ENCODE assay signal across 1 cellular context in the genomic region with DNA sequence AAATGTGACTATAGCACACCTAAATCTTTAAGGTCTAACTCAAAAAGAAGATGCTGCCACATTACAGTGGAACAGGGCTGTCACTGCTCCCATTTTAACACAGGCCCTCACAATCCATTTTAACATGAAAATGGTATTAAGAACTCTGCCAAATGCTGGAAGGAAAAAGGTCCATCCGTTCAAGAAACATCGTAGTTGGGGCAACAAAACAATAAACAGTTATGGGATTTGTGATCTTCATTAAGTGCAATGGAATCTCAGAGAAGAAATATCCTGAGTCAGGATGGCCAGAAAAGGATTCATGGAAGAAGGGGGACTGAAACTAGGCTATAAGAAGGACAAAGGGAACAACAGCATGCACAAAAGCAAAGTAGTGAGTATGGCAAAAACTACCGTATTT.
TF ChIP-seq lines count a peak whose summit lies in the region.

No MANE protein-coding gene starts in this region.

TF ChIP-seq in GM12878, 131 proteins besides CTCF, POLR2A, EP300 and RAD21:
- TF ChIP-seq, protein P1, sequence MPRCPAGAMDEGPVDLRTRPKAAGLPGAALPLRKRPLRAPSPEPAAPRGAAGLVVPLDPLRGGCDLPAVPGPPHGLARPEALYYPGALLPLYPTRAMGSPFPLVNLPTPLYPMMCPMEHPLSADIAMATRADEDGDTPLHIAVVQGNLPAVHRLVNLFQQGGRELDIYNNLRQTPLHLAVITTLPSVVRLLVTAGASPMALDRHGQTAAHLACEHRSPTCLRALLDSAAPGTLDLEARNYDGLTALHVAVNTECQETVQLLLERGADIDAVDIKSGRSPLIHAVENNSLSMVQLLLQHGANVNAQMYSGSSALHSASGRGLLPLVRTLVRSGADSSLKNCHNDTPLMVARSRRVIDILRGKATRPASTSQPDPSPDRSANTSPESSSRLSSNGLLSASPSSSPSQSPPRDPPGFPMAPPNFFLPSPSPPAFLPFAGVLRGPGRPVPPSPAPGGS (IDR thresholded peaks at IDR 0.05; ENCODE audit: borderline replicate concordance, insufficient read depth, low read depth, low read length, poor library complexity, severe bottlenecking): no peak
- TF ChIP-seq MYB (IDR thresholded peaks at IDR 0.05; ENCODE audit: borderline replicate concordance, low read depth, low read length): no peak
- no peak for TF ChIP-seq CREM (IDR thresholded peaks at IDR 0.05; ENCODE audit: low read depth)
- TF ChIP-seq, protein P2, sequence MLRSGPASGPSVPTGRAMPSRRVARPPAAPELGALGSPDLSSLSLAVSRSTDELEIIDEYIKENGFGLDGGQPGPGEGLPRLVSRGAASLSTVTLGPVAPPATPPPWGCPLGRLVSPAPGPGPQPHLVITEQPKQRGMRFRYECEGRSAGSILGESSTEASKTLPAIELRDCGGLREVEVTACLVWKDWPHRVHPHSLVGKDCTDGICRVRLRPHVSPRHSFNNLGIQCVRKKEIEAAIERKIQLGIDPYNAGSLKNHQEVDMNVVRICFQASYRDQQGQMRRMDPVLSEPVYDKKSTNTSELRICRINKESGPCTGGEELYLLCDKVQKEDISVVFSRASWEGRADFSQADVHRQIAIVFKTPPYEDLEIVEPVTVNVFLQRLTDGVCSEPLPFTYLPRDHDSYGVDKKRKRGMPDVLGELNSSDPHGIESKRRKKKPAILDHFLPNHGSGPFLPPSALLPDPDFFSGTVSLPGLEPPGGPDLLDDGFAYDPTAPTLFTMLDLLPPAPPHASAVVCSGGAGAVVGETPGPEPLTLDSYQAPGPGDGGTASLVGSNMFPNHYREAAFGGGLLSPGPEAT (IDR thresholded peaks at IDR 0.05; ENCODE audit: low read depth): no peak
- no peak for TF ChIP-seq NBN (IDR thresholded peaks at IDR 0.05)
- TF ChIP-seq, protein P3, sequence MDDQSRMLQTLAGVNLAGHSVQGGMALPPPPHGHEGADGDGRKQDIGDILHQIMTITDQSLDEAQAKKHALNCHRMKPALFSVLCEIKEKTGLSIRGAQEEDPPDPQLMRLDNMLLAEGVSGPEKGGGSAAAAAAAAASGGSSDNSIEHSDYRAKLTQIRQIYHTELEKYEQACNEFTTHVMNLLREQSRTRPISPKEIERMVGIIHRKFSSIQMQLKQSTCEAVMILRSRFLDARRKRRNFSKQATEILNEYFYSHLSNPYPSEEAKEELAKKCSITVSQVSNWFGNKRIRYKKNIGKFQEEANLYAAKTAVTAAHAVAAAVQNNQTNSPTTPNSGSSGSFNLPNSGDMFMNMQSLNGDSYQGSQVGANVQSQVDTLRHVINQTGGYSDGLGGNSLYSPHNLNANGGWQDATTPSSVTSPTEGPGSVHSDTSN (IDR thresholded peaks at IDR 0.05; ENCODE audit: insufficient replicate concordance, low read depth, low read length): no peak
- TF ChIP-seq, protein P4, sequence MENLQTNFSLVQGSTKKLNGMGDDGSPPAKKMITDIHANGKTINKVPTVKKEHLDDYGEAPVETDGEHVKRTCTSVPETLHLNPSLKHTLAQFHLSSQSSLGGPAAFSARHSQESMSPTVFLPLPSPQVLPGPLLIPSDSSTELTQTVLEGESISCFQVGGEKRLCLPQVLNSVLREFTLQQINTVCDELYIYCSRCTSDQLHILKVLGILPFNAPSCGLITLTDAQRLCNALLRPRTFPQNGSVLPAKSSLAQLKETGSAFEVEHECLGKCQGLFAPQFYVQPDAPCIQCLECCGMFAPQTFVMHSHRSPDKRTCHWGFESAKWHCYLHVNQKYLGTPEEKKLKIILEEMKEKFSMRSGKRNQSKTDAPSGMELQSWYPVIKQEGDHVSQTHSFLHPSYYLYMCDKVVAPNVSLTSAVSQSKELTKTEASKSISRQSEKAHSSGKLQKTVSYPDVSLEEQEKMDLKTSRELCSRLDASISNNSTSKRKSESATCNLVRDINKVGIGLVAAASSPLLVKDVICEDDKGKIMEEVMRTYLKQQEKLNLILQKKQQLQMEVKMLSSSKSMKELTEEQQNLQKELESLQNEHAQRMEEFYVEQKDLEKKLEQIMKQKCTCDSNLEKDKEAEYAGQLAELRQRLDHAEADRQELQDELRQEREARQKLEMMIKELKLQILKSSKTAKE (IDR thresholded peaks at IDR 0.05; ENCODE audit: low read depth, poor library complexity, severe bottlenecking): no peak
- TF ChIP-seq, protein P5, sequence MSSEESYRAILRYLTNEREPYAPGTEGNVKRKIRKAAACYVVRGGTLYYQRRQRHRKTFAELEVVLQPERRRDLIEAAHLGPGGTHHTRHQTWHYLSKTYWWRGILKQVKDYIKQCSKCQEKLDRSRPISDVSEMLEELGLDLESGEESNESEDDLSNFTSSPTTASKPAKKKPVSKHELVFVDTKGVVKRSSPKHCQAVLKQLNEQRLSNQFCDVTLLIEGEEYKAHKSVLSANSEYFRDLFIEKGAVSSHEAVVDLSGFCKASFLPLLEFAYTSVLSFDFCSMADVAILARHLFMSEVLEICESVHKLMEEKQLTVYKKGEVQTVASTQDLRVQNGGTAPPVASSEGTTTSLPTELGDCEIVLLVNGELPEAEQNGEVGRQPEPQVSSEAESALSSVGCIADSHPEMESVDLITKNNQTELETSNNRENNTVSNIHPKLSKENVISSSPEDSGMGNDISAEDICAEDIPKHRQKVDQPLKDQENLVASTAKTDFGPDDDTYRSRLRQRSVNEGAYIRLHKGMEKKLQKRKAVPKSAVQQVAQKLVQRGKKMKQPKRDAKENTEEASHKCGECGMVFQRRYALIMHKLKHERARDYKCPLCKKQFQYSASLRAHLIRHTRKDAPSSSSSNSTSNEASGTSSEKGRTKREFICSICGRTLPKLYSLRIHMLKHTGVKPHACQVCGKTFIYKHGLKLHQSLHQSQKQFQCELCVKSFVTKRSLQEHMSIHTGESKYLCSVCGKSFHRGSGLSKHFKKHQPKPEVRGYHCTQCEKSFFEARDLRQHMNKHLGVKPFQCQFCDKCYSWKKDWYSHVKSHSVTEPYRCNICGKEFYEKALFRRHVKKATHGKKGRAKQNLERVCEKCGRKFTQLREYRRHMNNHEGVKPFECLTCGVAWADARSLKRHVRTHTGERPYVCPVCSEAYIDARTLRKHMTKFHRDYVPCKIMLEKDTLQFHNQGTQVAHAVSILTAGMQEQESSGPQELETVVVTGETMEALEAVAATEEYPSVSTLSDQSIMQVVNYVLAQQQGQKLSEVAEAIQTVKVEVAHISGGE (CRISPR knock-in tag; IDR thresholded peaks at IDR 0.05): no peak
- TF ChIP-seq, protein P6, sequence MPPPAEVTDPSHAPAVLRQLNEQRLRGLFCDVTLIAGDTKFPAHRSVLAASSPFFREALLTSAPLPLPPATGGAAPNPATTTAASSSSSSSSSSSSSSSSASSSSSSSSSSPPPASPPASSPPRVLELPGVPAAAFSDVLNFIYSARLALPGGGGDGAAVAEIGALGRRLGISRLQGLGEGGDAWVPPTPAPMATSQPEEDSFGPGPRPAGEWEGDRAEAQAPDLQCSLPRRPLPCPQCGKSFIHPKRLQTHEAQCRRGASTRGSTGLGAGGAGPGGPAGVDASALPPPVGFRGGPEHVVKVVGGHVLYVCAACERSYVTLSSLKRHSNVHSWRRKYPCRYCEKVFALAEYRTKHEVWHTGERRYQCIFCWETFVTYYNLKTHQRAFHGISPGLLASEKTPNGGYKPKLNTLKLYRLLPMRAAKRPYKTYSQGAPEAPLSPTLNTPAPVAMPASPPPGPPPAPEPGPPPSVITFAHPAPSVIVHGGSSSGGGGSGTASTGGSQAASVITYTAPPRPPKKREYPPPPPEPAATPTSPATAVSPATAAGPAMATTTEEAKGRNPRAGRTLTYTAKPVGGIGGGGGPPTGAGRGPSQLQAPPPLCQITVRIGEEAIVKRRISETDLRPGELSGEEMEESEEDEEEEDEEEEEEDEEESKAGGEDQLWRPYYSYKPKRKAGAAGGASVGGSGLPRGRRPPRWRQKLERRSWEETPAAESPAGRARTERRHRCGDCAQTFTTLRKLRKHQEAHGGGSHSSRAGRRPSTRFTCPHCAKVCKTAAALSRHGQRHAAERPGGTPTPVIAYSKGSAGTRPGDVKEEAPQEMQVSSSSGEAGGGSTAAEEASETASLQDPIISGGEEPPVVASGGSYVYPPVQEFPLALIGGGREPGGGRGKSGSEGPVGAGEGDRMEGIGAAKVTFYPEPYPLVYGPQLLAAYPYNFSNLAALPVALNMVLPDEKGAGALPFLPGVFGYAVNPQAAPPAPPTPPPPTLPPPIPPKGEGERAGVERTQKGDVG (CRISPR knock-in tag; IDR thresholded peaks at IDR 0.05): no peak
- no peak for TF ChIP-seq NFYA (IDR thresholded peaks at IDR 0.05; ENCODE audit: borderline replicate concordance, low read depth, low read length)
- TF ChIP-seq YY1 (IDR thresholded peaks at IDR 0.05; ENCODE audit: low read depth, low read length): no peak
- no peak for TF ChIP-seq NR2C1 (IDR thresholded peaks at IDR 0.05)
- TF ChIP-seq, protein P7, sequence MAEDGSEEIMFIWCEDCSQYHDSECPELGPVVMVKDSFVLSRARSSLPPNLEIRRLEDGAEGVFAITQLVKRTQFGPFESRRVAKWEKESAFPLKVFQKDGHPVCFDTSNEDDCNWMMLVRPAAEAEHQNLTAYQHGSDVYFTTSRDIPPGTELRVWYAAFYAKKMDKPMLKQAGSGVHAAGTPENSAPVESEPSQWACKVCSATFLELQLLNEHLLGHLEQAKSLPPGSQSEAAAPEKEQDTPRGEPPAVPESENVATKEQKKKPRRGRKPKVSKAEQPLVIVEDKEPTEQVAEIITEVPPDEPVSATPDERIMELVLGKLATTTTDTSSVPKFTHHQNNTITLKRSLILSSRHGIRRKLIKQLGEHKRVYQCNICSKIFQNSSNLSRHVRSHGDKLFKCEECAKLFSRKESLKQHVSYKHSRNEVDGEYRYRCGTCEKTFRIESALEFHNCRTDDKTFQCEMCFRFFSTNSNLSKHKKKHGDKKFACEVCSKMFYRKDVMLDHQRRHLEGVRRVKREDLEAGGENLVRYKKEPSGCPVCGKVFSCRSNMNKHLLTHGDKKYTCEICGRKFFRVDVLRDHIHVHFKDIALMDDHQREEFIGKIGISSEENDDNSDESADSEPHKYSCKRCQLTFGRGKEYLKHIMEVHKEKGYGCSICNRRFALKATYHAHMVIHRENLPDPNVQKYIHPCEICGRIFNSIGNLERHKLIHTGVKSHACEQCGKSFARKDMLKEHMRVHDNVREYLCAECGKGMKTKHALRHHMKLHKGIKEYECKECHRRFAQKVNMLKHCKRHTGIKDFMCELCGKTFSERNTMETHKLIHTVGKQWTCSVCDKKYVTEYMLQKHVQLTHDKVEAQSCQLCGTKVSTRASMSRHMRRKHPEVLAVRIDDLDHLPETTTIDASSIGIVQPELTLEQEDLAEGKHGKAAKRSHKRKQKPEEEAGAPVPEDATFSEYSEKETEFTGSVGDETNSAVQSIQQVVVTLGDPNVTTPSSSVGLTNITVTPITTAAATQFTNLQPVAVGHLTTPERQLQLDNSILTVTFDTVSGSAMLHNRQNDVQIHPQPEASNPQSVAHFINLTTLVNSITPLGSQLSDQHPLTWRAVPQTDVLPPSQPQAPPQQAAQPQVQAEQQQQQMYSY (CRISPR knock-in tag; IDR thresholded peaks at IDR 0.05): no peak
- TF ChIP-seq ZSCAN29 (IDR thresholded peaks at IDR 0.05): no peak
- no peak for TF ChIP-seq SMARCA5 (IDR thresholded peaks at IDR 0.05)
- TF ChIP-seq TCF12 (IDR thresholded peaks at IDR 0.05; ENCODE audit: low read depth, low read length): no peak
- TF ChIP-seq KDM1A (IDR thresholded peaks at IDR 0.05; ENCODE audit: borderline replicate concordance): no peak
- TF ChIP-seq, protein P8, sequence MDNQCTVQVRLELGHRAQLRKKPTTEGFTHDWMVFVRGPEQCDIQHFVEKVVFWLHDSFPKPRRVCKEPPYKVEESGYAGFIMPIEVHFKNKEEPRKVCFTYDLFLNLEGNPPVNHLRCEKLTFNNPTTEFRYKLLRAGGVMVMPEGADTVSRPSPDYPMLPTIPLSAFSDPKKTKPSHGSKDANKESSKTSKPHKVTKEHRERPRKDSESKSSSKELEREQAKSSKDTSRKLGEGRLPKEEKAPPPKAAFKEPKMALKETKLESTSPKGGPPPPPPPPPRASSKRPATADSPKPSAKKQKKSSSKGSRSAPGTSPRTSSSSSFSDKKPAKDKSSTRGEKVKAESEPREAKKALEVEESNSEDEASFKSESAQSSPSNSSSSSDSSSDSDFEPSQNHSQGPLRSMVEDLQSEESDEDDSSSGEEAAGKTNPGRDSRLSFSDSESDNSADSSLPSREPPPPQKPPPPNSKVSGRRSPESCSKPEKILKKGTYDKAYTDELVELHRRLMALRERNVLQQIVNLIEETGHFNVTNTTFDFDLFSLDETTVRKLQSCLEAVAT (IDR thresholded peaks at IDR 0.05): no peak
- TF ChIP-seq NFIC (IDR thresholded peaks at IDR 0.05; ENCODE audit: low read depth, low read length): no peak
